Comparison of ENCODE assay signal across 28 cellular contexts in genomic region chr5:179533024-179533423, GRCh38.
"Had no signal": no experiment of that assay in that cellular context is flagged by ENCODE, and none has a peak within 500 bp of the region (broad histone marks: within the 10 kb centered on the region; RNA-seq: fewer than 3 reads in every experiment).

No MANE protein-coding gene starts in this region.

- H3K27ac Mint-ChIP-seq: activated CD8-positive, alpha-beta T cell treated with anti-CD3 and anti-CD28 coated beads, Interleukin-2, amount 10 ng/mL, durations not matched to agents 7 days and 5 days; effector memory CD8-positive, alpha-beta T cell; T-cell; T-helper 2 cell treated with Interferon-gamma antibody and Interleukin-4, amounts not matched to agents 5 μg/mL and 100 μg/mL, for 36 hours had no signal

- H3K4me3 ChIP-seq: adrenal gland, ascending aorta, colonic mucosa, dorsolateral prefrontal cortex, gastroesophageal sphincter, heart left ventricle, mucosa of descending colon, sigmoid colon, thyroid gland had no signal

- H3K9me3 Mint-ChIP-seq: activated T-cell treated with anti-CD3 and anti-CD28 coated beads, Interleukin-2, amount 50 U/mL, for 4 hours; effector memory CD8-positive, alpha-beta T cell; stimulated activated naive CD8-positive, alpha-beta T cell treated with anti-CD3 and anti-CD28 coated beads, Interleukin-15, Interleukin-2, amounts not matched to agents 100 ng/mL and 50 ng/mL, for 24 hours; T-cell; T-helper 2 cell treated with Interferon-gamma antibody and Interleukin-4, amounts not matched to agents 5 μg/mL and 100 μg/mL, for 36 hours had no signal

- H3K4me1 ChIP-seq: adrenal gland, colonic mucosa had no signal

- H3K4me3 Mint-ChIP-seq: activated CD8-positive, alpha-beta T cell treated with anti-CD3 and anti-CD28 coated beads, Interleukin-2, amount 10 ng/mL, durations not matched to agents 7 days and 5 days; activated T-cell treated with anti-CD3 and anti-CD28 coated beads, Interleukin-2, amount 50 U/mL, for 4 hours; effector memory CD8-positive, alpha-beta T cell; stimulated activated naive CD8-positive, alpha-beta T cell treated with anti-CD3 and anti-CD28 coated beads, Interleukin-15, Interleukin-2, amounts not matched to agents 100 ng/mL and 50 ng/mL, for 24 hours; T-helper 2 cell treated with Interferon-gamma antibody and Interleukin-4, amounts not matched to agents 5 μg/mL and 100 μg/mL, for 36 hours had no signal

- DNase-seq: activated CD4-positive, alpha-beta T cell treated with anti-CD3 and anti-CD28 coated beads for 1 hour; activated CD4-positive, alpha-beta T cell treated with anti-CD3 and anti-CD28 coated beads, Interleukin-2, amount 50 U/mL, for 1 hour; activated CD8-positive, alpha-beta memory T cell treated with anti-CD3 and anti-CD28 coated beads, Interleukin-2, amount 50 U/mL, for 4 hours; activated CD8-positive, alpha-beta T cell treated with anti-CD3 and anti-CD28 coated beads, Interleukin-2, amount 10 ng/mL, durations not matched to agents 7 days and 5 days; activated gamma-delta T cell; activated naive CD4-positive, alpha-beta T cell treated with anti-CD3 and anti-CD28 coated beads, Interleukin-2, amount 50 U/mL, for 16 hours; activated T-cell treated with anti-CD3 and anti-CD28 coated beads, Interleukin-2, amount 50 U/mL, for 4 hours; adrenal gland; colonic mucosa; dorsolateral prefrontal cortex; effector memory CD8-positive, alpha-beta T cell; heart left ventricle; islet precursor cell; left cardiac atrium; mesenchymal stem cell; mucosa of descending colon; occipital lobe; retina; sigmoid colon; stimulated activated CD4-positive, alpha-beta T cell treated with anti-CD3 and anti-CD28 coated beads, Interleukin-4, amount 100 ng/mL, for 1 hour; substantia nigra; T-cell; thyroid gland had no signal

- H3K27me3 Mint-ChIP-seq: effector memory CD8-positive, alpha-beta T cell; stimulated activated naive CD8-positive, alpha-beta T cell treated with anti-CD3 and anti-CD28 coated beads, Interleukin-15, Interleukin-2, amounts not matched to agents 100 ng/mL and 50 ng/mL, for 24 hours had no signal

- H3K9me3 ChIP-seq: adrenal gland, ascending aorta, colonic mucosa, gastroesophageal sphincter, heart left ventricle, mucosa of descending colon, sigmoid colon, thyroid gland had no signal

- H3K27me3 ChIP-seq: adrenal gland, ascending aorta, colonic mucosa, gastroesophageal sphincter, sigmoid colon, thyroid gland had no signal

- H3K36me3 ChIP-seq: adrenal gland, ascending aorta, colonic mucosa, gastroesophageal sphincter, heart left ventricle, sigmoid colon, thyroid gland had no signal

- ATAC-seq: activated CD8-positive, alpha-beta T cell treated with anti-CD3 and anti-CD28 coated beads, Interleukin-2, amount 10 ng/mL, durations not matched to agents 7 days and 5 days; activated T-cell treated with anti-CD3 and anti-CD28 coated beads, Interleukin-2, amount 50 U/mL, for 4 hours; effector memory CD8-positive, alpha-beta T cell; gastroesophageal sphincter; heart left ventricle; left cardiac atrium; mucosa of descending colon; T-cell had no signal

- H3K27ac ChIP-seq: adrenal gland, ascending aorta, colonic mucosa, dorsolateral prefrontal cortex, gastroesophageal sphincter, heart left ventricle, sigmoid colon, thyroid gland, VCaP had no signal
